In the genomic region with DNA sequence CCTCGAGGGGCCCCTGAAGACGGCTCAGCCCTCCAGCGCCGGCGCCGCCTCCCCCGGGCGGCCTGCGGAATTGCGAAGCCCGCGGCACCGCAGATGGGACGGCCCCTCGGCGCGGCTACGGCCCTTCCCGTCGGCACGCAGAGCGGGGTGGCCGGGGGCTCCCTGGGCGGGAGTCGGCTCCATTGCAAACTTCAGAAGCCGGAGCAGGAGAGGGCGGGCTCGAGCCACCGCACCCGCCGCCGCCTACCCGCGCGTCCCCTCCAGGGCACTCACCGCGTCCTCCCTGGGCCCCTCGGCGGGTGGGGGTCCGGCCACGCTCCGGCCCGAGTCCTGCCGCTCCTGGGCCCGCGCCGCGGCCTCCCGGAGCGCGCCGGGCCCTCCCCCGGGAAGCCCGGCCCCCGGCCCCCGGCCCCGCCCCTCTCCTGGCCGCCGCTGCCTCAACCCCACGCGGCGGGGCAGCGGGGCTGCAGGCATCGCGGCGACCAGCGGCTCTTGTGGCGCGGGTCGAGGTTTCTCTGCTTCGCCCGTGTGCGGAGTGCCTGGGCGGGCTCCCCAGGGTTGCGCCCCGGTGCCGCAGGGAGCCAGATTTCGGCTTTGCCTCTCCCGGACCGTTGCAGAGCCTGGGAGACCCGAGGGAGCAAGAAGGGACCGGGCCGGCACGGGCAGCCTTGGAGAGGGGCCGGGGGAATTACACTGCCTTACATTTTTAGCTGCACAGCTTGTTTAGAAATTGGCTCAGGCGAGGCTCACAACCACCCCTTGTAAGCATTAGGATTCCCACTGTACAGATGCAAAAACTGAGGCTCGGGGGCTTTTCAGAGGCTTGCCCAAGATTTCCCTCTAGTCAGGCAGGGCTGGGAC, we compare ENCODE assay signal across 8 cellular contexts. TPM values are rescaled to one million over a fixed set of nuclear protein-coding genes. Genes with fewer than 3 reads are reported as not detected.
DNase-seq lines count a peak whose midpoint lies in the region; ATAC-seq and TF ChIP-seq lines count a peak whose summit lies in the region.

A gene (minus strand): TSS at position 359 of the 861 bp plus-strand sequence. CDS start 3,707 bp downstream, outside the sequence.

- H3K27me3 ChIP-seq in subcutaneous abdominal adipose tissue (ENCODE audit: control insufficient read depth in 5 of 5, insufficient read depth in 4 of 5, low read length in 5 of 5), result peaks cover 0 to 6% (median 6%) of the 10 kb centered on the region in 5 donors

- H3K36me3 ChIP-seq in subcutaneous abdominal adipose tissue (ENCODE audit: control insufficient read depth in 5 of 5, insufficient read depth in 5 of 5, low read length in 5 of 5), result no peaks in the 10 kb centered on the region

- H3K4me3 ChIP-seq in Jurkat, Clone E6-1 (ENCODE audit: low read length), result peak within 1 kb of the TSS; percentile 53
- H3K4me3 ChIP-seq in subcutaneous abdominal adipose tissue (ENCODE audit: low read depth in 1 of 5, low read length in 5 of 5), result peak within 1 kb of the TSS; percentile 53 to 69 (median 60)

- ATAC-seq in GM18505 (IDR thresholded peaks at IDR 0.05; ENCODE audit: unreplicated experiment) (peak; percentile 49), HG02970 (IDR thresholded peaks at IDR 0.05; ENCODE audit: low FRiP score, unreplicated experiment) (no peak)

- H3K36me3 Mint-ChIP-seq in activated CD4-positive, alpha-beta memory T cell treated with anti-CD3 and anti-CD28 coated beads for 36 hours, result no peaks in the 10 kb centered on the region
- no peaks in the 10 kb centered on the region for H3K36me3 Mint-ChIP-seq in endothelial cell (ENCODE audit: low read depth, unreplicated experiment)

- peak within 1 kb of the TSS; percentile 68 for H3K4me3 Mint-ChIP-seq in activated CD4-positive, alpha-beta memory T cell treated with anti-CD3 and anti-CD28 coated beads for 36 hours
- peak within 1 kb of the TSS; percentile 74 for H3K4me3 Mint-ChIP-seq in endothelial cell (ENCODE audit: unreplicated experiment)

- peaks cover 9% of the 10 kb centered on the region for H3K4me1 Mint-ChIP-seq in activated CD4-positive, alpha-beta memory T cell treated with anti-CD3 and anti-CD28 coated beads for 36 hours (ENCODE audit: low read depth)
- no peaks in the 10 kb centered on the region for H3K4me1 Mint-ChIP-seq in endothelial cell (ENCODE audit: unreplicated experiment)

- H3K27ac ChIP-seq in subcutaneous abdominal adipose tissue (ENCODE audit: low read depth, low read length), result peak within 1 kb of the TSS; percentile 30

- POLR2A ChIA-PET in activated CD4-positive, alpha-beta memory T cell treated with anti-CD3 and anti-CD28 coated beads for 36 hours (lab: Charles Lee), result interaction anchor here (0.7 to 1.7 kb wide), 3 partner anchors 29 to 174 kb away, joined by 3 to 12 read pairs (median 3); a partner anchor contains a TSS

- no peak within 1 kb of the TSS for H3K27ac Mint-ChIP-seq in activated CD4-positive, alpha-beta memory T cell treated with anti-CD3 and anti-CD28 coated beads for 36 hours
- H3K27ac Mint-ChIP-seq in endothelial cell (ENCODE audit: unreplicated experiment), result no peak within 1 kb of the TSS

- CTCF ChIA-PET in activated CD4-positive, alpha-beta memory T cell treated with anti-CD3 and anti-CD28 coated beads for 36 hours (lab: Charles Lee), result interaction anchor here (0.7 to 2.1 kb wide), 3 partner anchors 9 to 73 kb away, joined by 3 to 11 read pairs (median 8); a partner anchor contains a TSS

- intact Hi-C loops in activated CD4-positive, alpha-beta memory T cell treated with anti-CD3 and anti-CD28 coated beads for 36 hours (cut with micrococcal nuclease), result loop anchor here (2.0 kb wide), 1 partner anchor 28 kb away; a partner anchor contains a TSS

- H3K4me1 ChIP-seq in subcutaneous abdominal adipose tissue (ENCODE audit: control insufficient read depth in 5 of 5, insufficient read depth in 5 of 5, low read length in 5 of 5), result peaks cover 2 to 40% (median 30%) of the 10 kb centered on the region in 5 donors

- peaks cover 23% of the 10 kb centered on the region for H3K27me3 Mint-ChIP-seq in activated CD4-positive, alpha-beta memory T cell treated with anti-CD3 and anti-CD28 coated beads for 36 hours
- H3K27me3 Mint-ChIP-seq in endothelial cell (ENCODE audit: unreplicated experiment), result peaks cover 4% of the 10 kb centered on the region

- no peaks in the 10 kb centered on the region for H3K9me3 Mint-ChIP-seq in activated CD4-positive, alpha-beta memory T cell treated with anti-CD3 and anti-CD28 coated beads for 36 hours
- no peaks in the 10 kb centered on the region for H3K9me3 Mint-ChIP-seq in endothelial cell (ENCODE audit: unreplicated experiment)

- peak; percentile 91 for DNase-seq in 8988T
- DNase-seq in Jurkat, Clone E6-1 (ENCODE audit: low read depth, low spot score), result no peak
- DNase-seq in activated CD4-positive, alpha-beta memory T cell treated with anti-CD3 and anti-CD28 coated beads for 36 hours, result peak; percentile 52
- peak; percentile 63 for DNase-seq in endothelial cell (ENCODE audit: low spot score)
- DNase-seq in mesenteric fat pad (ENCODE audit: low spot score), result no peak

- H3K9ac ChIP-seq in subcutaneous abdominal adipose tissue (ENCODE audit: low read length in 5 of 5), result peak within 1 kb of the TSS in 3 of 5 donors; percentile 53 to 73 (median 68)

- no peak for TF ChIP-seq POLR2A in GM18505 (IDR thresholded peaks at IDR 0.05; ENCODE audit: borderline replicate concordance, extremely low read depth, insufficient read depth, insufficient read length)

- no peak for TF ChIP-seq CTCF in endothelial cell (IDR thresholded peaks at IDR 0.05; ENCODE audit: unreplicated experiment)

- H3K9me3 ChIP-seq in subcutaneous abdominal adipose tissue (ENCODE audit: control insufficient read depth in 5 of 5, low read length in 5 of 5), result no peaks in the 10 kb centered on the region

RNA-seq across cellular contexts. Expression of the gene that starts here (rescaled TPM):
- polyA plus RNA-seq in Jurkat, Clone E6-1 (2012; ENCODE audit: insufficient read depth, insufficient read length), result 35.1 TPM
- total RNA-seq in activated CD4-positive, alpha-beta memory T cell treated with anti-CD3 and anti-CD28 coated beads for 36 hours, result 1 to 10 TPM; 5.3 to 6.0 TPM
- total RNA-seq in endothelial cell (ENCODE audit: unreplicated experiment) (10.7 TPM), mesenteric fat pad (14.9 TPM)

Comparison
In these comparisons a context has a peak if more than half of its experiments do, and no peak if none do; other contexts are left out.
1. DNase-seq: peak in 8988T (single experiment), activated CD4-positive, alpha-beta memory T cell treated with anti-CD3 and anti-CD28 coated beads for 36 hours (single experiment) and endothelial cell (single experiment); none in Jurkat, Clone E6-1 (single experiment) and mesenteric fat pad (single experiment).